Comparison of ENCODE assay signal across 33 cellular contexts in the genomic region with DNA sequence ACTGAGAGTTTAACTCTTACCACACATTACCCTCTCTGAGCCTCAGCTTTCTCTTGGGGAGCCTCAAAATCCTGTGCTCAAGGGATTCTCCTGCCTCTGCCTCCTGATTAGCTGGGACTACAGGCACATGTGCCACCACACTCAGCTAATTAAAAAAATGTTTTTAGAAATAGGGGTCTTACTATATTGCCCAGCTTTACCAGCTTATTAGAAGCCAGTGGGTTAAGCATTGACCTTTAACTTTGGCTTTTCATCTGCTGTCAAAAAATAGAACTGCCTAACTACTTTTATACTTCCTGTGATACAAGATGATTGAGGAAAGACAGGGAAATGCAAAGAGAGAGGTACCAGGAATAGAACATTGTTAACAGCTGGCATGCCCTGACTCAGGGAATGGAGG.
"Had no signal": no experiment of that assay in that cellular context is flagged by ENCODE, and none has a peak within 500 bp of the region (broad histone marks: within the 10 kb centered on the region; RNA-seq: fewer than 3 reads in every experiment).

No MANE protein-coding gene starts in this region.

- H3K4me1 ChIP-seq: SJCRH30 had no signal

- H3K27ac Mint-ChIP-seq: activated CD4-positive, alpha-beta T cell treated with anti-CD3 and anti-CD28 coated beads for 36 hours; activated CD4-positive, alpha-beta T cell treated with anti-CD3 and anti-CD28 coated beads, Interleukin-2, amount 10 ng/mL, durations not matched to agents 7 days and 5 days; activated CD8-positive, alpha-beta T cell treated with anti-CD3 and anti-CD28 coated beads, Interleukin-2, amount 10 ng/mL, durations not matched to agents 7 days and 5 days; activated naive CD4-positive, alpha-beta T cell treated with anti-CD3 and anti-CD28 coated beads for 36 hours; activated naive CD4-positive, alpha-beta T cell treated with anti-CD3 and anti-CD28 coated beads, Interleukin-2, amount 50 U/mL, for 72 hours; activated T-helper 1 cell treated with anti-CD3 and anti-CD28 coated beads, Interleukin-12 subunit alpha, Interleukin-12 subunit beta, Interleukin-2, Interleukin-4 antibody, amounts not matched to agents 30 ng/mL and 10 ng/mL and 1 ng/mL, durations not matched to agents 14 hours and 24 hours and 36 hours; brain; T-helper 1 cell treated with Interleukin-12 subunit alpha and Interleukin-12 subunit beta and Interleukin-4 antibody, amounts not matched to agents 30 μg/mL and 1 μg/mL, for 36 hours; T-helper 2 cell treated with Interferon-gamma antibody and Interleukin-4, amounts not matched to agents 5 μg/mL and 100 μg/mL, for 36 hours had no signal

- H3K27ac ChIP-seq: adrenal gland, SJCRH30, SK-N-MC had no signal

- ATAC-seq: activated CD4-positive, alpha-beta T cell treated with anti-CD3 and anti-CD28 coated beads for 36 hours; activated CD4-positive, CD25-positive, alpha-beta regulatory T cell treated with anti-CD3 and anti-CD28 coated beads, Interleukin-2, amount 50 U/mL, for 24 hours; activated CD8-positive, alpha-beta T cell treated with anti-CD3 and anti-CD28 coated beads, Interleukin-2, amount 10 ng/mL, durations not matched to agents 7 days and 5 days; activated naive CD4-positive, alpha-beta T cell treated with anti-CD3 and anti-CD28 coated beads, Interleukin-2, amount 50 U/mL, for 72 hours; activated T-cell treated with anti-CD3 and anti-CD28 coated beads, Interleukin-2, amount 50 U/mL, for 4 hours had no signal

- H3K4me3 ChIP-seq: adrenal gland, SJCRH30, SK-N-MC had no signal

- H3K36me3 ChIP-seq: adrenal gland had no signal

- H3K27me3 ChIP-seq: adrenal gland, SJCRH30 had no signal

- H3K27me3 Mint-ChIP-seq: brain had no signal

- FAIRE-seq: bronchial epithelial cell, TTC549 had no signal

- H3K9me3 ChIP-seq: adrenal gland, SJCRH30 had no signal

- H3K4me3 Mint-ChIP-seq: activated CD4-positive, alpha-beta T cell treated with anti-CD3 and anti-CD28 coated beads for 36 hours; activated CD4-positive, alpha-beta T cell treated with anti-CD3 and anti-CD28 coated beads, Interleukin-2, amount 10 ng/mL, durations not matched to agents 7 days and 5 days; activated CD8-positive, alpha-beta T cell treated with anti-CD3 and anti-CD28 coated beads, Interleukin-2, amount 10 ng/mL, durations not matched to agents 7 days and 5 days; activated naive CD4-positive, alpha-beta T cell treated with anti-CD3 and anti-CD28 coated beads for 36 hours; activated T-cell treated with anti-CD3 and anti-CD28 coated beads, Interleukin-2, amount 50 U/mL, for 4 hours; activated T-helper 1 cell treated with anti-CD3 and anti-CD28 coated beads, Interleukin-12 subunit alpha, Interleukin-12 subunit beta, Interleukin-2, Interleukin-4 antibody, amounts not matched to agents 30 ng/mL and 10 ng/mL and 1 ng/mL, durations not matched to agents 14 hours and 24 hours and 36 hours; brain; T-helper 1 cell treated with Interleukin-12 subunit alpha and Interleukin-12 subunit beta and Interleukin-4 antibody, amounts not matched to agents 30 μg/mL and 1 μg/mL, for 36 hours; T-helper 2 cell treated with Interferon-gamma antibody and Interleukin-4, amounts not matched to agents 5 μg/mL and 100 μg/mL, for 36 hours had no signal

- DNase-seq: activated CD4-positive, alpha-beta T cell treated with anti-CD3 and anti-CD28 coated beads for 36 hours; activated CD4-positive, alpha-beta T cell treated with anti-CD3 and anti-CD28 coated beads, Interleukin-2, amount 10 ng/mL, durations not matched to agents 7 days and 5 days; activated CD4-positive, alpha-beta T cell treated with anti-CD3 and anti-CD28 coated beads, Interleukin-2, amount 50 U/mL, for 48 hours; activated CD8-positive, alpha-beta T cell treated with anti-CD3 and anti-CD28 coated beads, Interleukin-2, amount 10 ng/mL, durations not matched to agents 7 days and 5 days; activated gamma-delta T cell treated with Interleukin-2 at 50 U/mL for 16 hours; activated naive CD4-positive, alpha-beta T cell treated with anti-CD3 and anti-CD28 coated beads for 36 hours; activated T-cell treated with anti-CD3 and anti-CD28 coated beads for 4 hours; activated T-cell treated with anti-CD3 and anti-CD28 coated beads, Interleukin-2, amount 50 U/mL, for 4 hours; adrenal gland; anterior cingulate cortex; caudate nucleus; cerebellar nuclear complex; NCI-H1092 treated with DMSO at 0.1 percent for 48 hours; NCI-H1417; NCI-H146; NCI-H187; NCI-H2029 treated with DMSO at 0.1 percent for 48 hours; NCI-H2107; NCI-H2171; NCI-H510A; NCI-H748 treated with DMSO at 0.1 percent for 48 hours; NK-92 treated with Interleukin-12 subunit alpha and Interleukin-12 subunit beta, amount 100 ng/mL, for 24 hours; SHP77; SJCRH30 had no signal

- H3K9me3 Mint-ChIP-seq: activated naive CD4-positive, alpha-beta T cell treated with anti-CD3 and anti-CD28 coated beads for 36 hours; activated naive CD4-positive, alpha-beta T cell treated with anti-CD3 and anti-CD28 coated beads, Interleukin-2, amount 50 U/mL, for 72 hours; T-helper 2 cell treated with Interferon-gamma antibody and Interleukin-4, amounts not matched to agents 5 μg/mL and 100 μg/mL, for 36 hours had no signal
